In the genomic region with DNA sequence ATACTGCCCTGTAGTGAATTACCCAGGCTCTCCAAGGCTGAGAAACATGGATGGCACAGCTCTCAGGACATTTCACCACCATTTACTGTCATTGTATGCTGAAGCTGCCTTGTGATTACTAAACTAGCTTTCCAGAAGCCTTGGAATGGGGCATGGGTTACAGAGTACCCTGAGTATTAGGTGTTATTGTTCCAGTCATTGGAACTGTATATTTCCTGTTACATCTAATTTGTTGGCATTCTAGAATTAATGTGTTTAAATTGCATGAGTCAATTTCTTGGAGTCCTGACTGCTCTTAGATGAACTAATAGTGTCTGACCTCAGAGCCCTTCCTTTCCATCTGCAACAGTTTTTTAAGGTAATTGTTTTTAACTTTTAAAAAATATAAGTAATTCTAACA, we compare ENCODE assay signal across 27 cellular contexts. TPM values are rescaled to one million over a fixed set of nuclear protein-coding genes. Genes with fewer than 3 reads are reported as not detected.
DNase-seq lines count a peak whose midpoint lies in the region; ATAC-seq, FAIRE-seq and TF ChIP-seq lines count a peak whose summit lies in the region.
"Had no signal": no experiment of that assay in that cellular context is flagged by ENCODE, and none has a peak within 500 bp of the region (broad histone marks: within the 10 kb centered on the region; RNA-seq: fewer than 3 reads in every experiment).

No MANE protein-coding gene starts in this region.

- peaks cover 49 to 69% of the 10 kb centered on the region in 2 donors for H3K4me1 Mint-ChIP-seq in effector memory CD8-positive, alpha-beta T cell (ENCODE audit: low read depth in 2 of 2)
- peaks cover 58 to 93% (median 90%) of the 10 kb centered on the region in 7 donors for H3K4me1 Mint-ChIP-seq in naive thymus-derived CD4-positive, alpha-beta T cell

- 0 out of 2 replicates have a peak overlapping the region, but pooled peaks have one; percentile 11 for H3K27ac ChIP-seq in PC-3 (ENCODE audit: low read length)
- no peak overlapping the region for H3K27ac ChIP-seq in naive thymus-derived CD4-positive, alpha-beta T cell (ENCODE audit: low read depth, low read length)
- H3K27ac ChIP-seq: BLaER1, Peyer's patch, SJSA1 had no signal

- no peak overlapping the region for H3K4me3 Mint-ChIP-seq in effector memory CD8-positive, alpha-beta T cell
- H3K4me3 Mint-ChIP-seq in naive thymus-derived CD4-positive, alpha-beta T cell, result no peak overlapping the region

- no peak overlapping the region for H2AFZ ChIP-seq in PC-3 (ENCODE audit: low read length)

- no peak overlapping the region for H3K9ac ChIP-seq in PC-3 (ENCODE audit: low read length)
- H3K9ac ChIP-seq: BLaER1 had no signal

- DNase-seq in ELR (ENCODE audit: low read depth), result peak; percentile 26
- peak; percentile 39 for DNase-seq in PC-3
- no peak for DNase-seq in effector memory CD8-positive, alpha-beta T cell
- DNase-seq in naive thymus-derived CD4-positive, alpha-beta T cell, result no peak
- no peak for DNase-seq in RCC 7860 (ENCODE audit: low spot score)
- DNase-seq: Caco-2; CD4-positive, alpha-beta memory T cell; DMS 273 treated with DMSO at 0.1 percent for 48 hours; DMS79 treated with DMSO at 0.1 percent for 48 hours; GOT3; Kasumi-1; MG63; NCI-H1048; NCI-H1417 treated with DMSO at 0.1 percent for 48 hours; NCI-H187; NCI-H226; NCI-H524; NCI-H774; Peyer's patch had no signal

- peak overlapping the region; percentile 62 to 83 for H3K27ac Mint-ChIP-seq in effector memory CD8-positive, alpha-beta T cell
- H3K27ac Mint-ChIP-seq in naive thymus-derived CD4-positive, alpha-beta T cell, result peak overlapping the region in 5 of 9 donors; percentile 6 to 71 (median 38)

- H3K9me2 ChIP-seq in PC-3 (replicated peaks; ENCODE audit: low read length), result no peaks in the 10 kb centered on the region

- no TSS peak for BruUV-seq in PC-3 (replicated peaks; lab: Mats Ljungman, UMichigan)

- H3K36me3 Mint-ChIP-seq in effector memory CD8-positive, alpha-beta T cell (ENCODE audit: insufficient read depth), result peaks cover 21% of the 10 kb centered on the region
- H3K36me3 Mint-ChIP-seq in naive thymus-derived CD4-positive, alpha-beta T cell, result peaks cover 6 to 44% (median 17%) of the 10 kb centered on the region in 5 donors

- no peaks in the 10 kb centered on the region for H3K9me3 ChIP-seq in PC-3 (ENCODE audit: low read length)
- H3K9me3 ChIP-seq in naive thymus-derived CD4-positive, alpha-beta T cell (ENCODE audit: control insufficient read depth in 2 of 3, low read length in 3 of 3), result no peaks in the 10 kb centered on the region
- H3K9me3 ChIP-seq: BLaER1, Caco-2, MG63, Peyer's patch, SJSA1 had no signal

- peaks cover 5% of the 10 kb centered on the region for H3K36me3 ChIP-seq in PC-3 (ENCODE audit: low read depth, low read length)
- peaks cover 0 to 24% (median 8%) of the 10 kb centered on the region in 3 experiments for H3K36me3 ChIP-seq in naive thymus-derived CD4-positive, alpha-beta T cell (ENCODE audit: control insufficient read depth in 2 of 3, insufficient read depth in 3 of 3, low read length in 3 of 3)

- no peaks in the 10 kb centered on the region for H3K27me3 Mint-ChIP-seq in effector memory CD8-positive, alpha-beta T cell
- H3K27me3 Mint-ChIP-seq in naive thymus-derived CD4-positive, alpha-beta T cell, result no peaks in the 10 kb centered on the region
- H3K27me3 Mint-ChIP-seq: CD4-positive, alpha-beta memory T cell had no signal

- no peak for TF ChIP-seq CTCF in PC-3 (conservative IDR thresholded peaks at IDR 0.05; ENCODE audit: low read depth, low read length)

- CTCF ChIA-PET in PC-3 (lab: Charles Lee), result interaction anchor here (0.6 kb wide), 1 partner anchor 109 kb away, joined by 5 read pairs; no protein-coding TSS in a partner anchor
- CTCF ChIA-PET in naive thymus-derived CD4-positive, alpha-beta T cell (lab: Charles Lee), result interaction anchor here (2.9 kb wide), 1 partner anchor 27 kb away, joined by 7 read pairs; no protein-coding TSS in a partner anchor

- peaks cover 16% of the 10 kb centered on the region; the same call in 1 of the 2 replicates for H4K20me1 ChIP-seq in PC-3 (ENCODE audit: low read length)

- ATAC-seq in PC-3 (peak; percentile 59), HG02870 (IDR thresholded peaks at IDR 0.05; ENCODE audit: unreplicated experiment) (no peak), HG02885 (IDR thresholded peaks at IDR 0.05; ENCODE audit: poor library complexity, unreplicated experiment) (no peak), HG03280 (IDR thresholded peaks at IDR 0.05; ENCODE audit: unreplicated experiment) (no peak)
- no peak for ATAC-seq in effector memory CD8-positive, alpha-beta T cell (replicated peaks)
- no peak for ATAC-seq in naive thymus-derived CD4-positive, alpha-beta T cell
- ATAC-seq: GM12878, HCT116, Right ventricle myocardium inferior had no signal

- no peaks in the 10 kb centered on the region for H3F3A ChIP-seq in PC-3 (ENCODE audit: low read length, unreplicated experiment)

- H3K4me3 ChIP-seq in PC-3 (ENCODE audit: low read length), result no peak overlapping the region
- H3K4me3 ChIP-seq in naive thymus-derived CD4-positive, alpha-beta T cell (ENCODE audit: low read length), result no peak overlapping the region
- H3K4me3 ChIP-seq: BLaER1, GM12878, MG63, Peyer's patch, SJSA1 had no signal

- peaks cover 91% of the 10 kb centered on the region for H3K79me2 ChIP-seq in PC-3 (ENCODE audit: low read length)

- no peaks in the 10 kb centered on the region for H3K9me3 Mint-ChIP-seq in effector memory CD8-positive, alpha-beta T cell
- peaks cover 0 to 1% (median 0%) of the 10 kb centered on the region in 11 donors for H3K9me3 Mint-ChIP-seq in naive thymus-derived CD4-positive, alpha-beta T cell
- H3K9me3 Mint-ChIP-seq: CD4-positive, alpha-beta memory T cell had no signal

- POLR2A ChIA-PET in PC-3 (lab: Charles Lee; ENCODE audit: unreplicated experiment), result no interaction called here
- POLR2A ChIA-PET in naive thymus-derived CD4-positive, alpha-beta T cell (lab: Charles Lee), result interaction anchor here (0.6 to 1.6 kb wide), 4 partner anchors 9 to 127 kb away, joined by 4 read pairs; a partner anchor contains a TSS

- no peaks in the 10 kb centered on the region for H3K27me3 ChIP-seq in PC-3 (ENCODE audit: low read length)
- H3K27me3 ChIP-seq in naive thymus-derived CD4-positive, alpha-beta T cell (ENCODE audit: control insufficient read depth in 2 of 2, insufficient read depth in 2 of 2, low read length in 2 of 2), result no peaks in the 10 kb centered on the region
- H3K27me3 ChIP-seq: BLaER1, MG63, Peyer's patch, SJSA1 had no signal

- H3K4me1 ChIP-seq in PC-3 (ENCODE audit: insufficient read depth, low read length), result peaks cover 40% of the 10 kb centered on the region
- H3K4me1 ChIP-seq in naive thymus-derived CD4-positive, alpha-beta T cell (ENCODE audit: control insufficient read depth in 2 of 2, insufficient read depth in 2 of 2, low read length in 2 of 2), result peaks cover 24 to 31% of the 10 kb centered on the region in 2 donors
- H3K4me1 ChIP-seq: Caco-2 had no signal

- no peak for FAIRE-seq in RCC 7860 (lab: Jason Lieb, UNC)
- FAIRE-seq: GM12878 had no signal

- intact Hi-C loops in PC-3 (cut with micrococcal nuclease), result loop anchor here (5.0 kb wide), 2 partner anchors 47 to 83 kb away; a partner anchor contains a TSS
- intact Hi-C loops in naive thymus-derived CD4-positive, alpha-beta T cell (cut with micrococcal nuclease), result no loop called here

- H3K4me2 ChIP-seq in PC-3 (ENCODE audit: low read length), result no peak overlapping the region
- H3K4me2 ChIP-seq: BLaER1 had no signal

RNA-seq across cellular contexts. Expression of a gene that starts 9.0 kb away (rescaled TPM):
- 42.2 and 61.3 TPM in 2 replicates for total RNA-seq in PC-3 (2014; rRNA removed)
- total RNA-seq in naive thymus-derived CD4-positive, alpha-beta T cell, result 10 to 100 TPM; 43.1 to 73.9 (median 65.8) TPM
- 100 to 1,000 TPM; 207 to 220 TPM for polyA plus RNA-seq in naive thymus-derived CD4-positive, alpha-beta T cell

RNA-seq across cellular contexts. Expression of a gene that starts 42.8 kb away (rescaled TPM):
- total RNA-seq in PC-3 (2014; rRNA removed), result 1.6 and 3.8 TPM in 2 replicates
- total RNA-seq in naive thymus-derived CD4-positive, alpha-beta T cell, result not detected
- polyA plus RNA-seq in naive thymus-derived CD4-positive, alpha-beta T cell, result not detected
- total RNA-seq: CD4-positive, alpha-beta memory T cell had no signal
- polyA plus RNA-seq: CD4-positive, alpha-beta memory T cell had no signal

RNA-seq across cellular contexts. Expression of a gene that starts 49.1 kb away (rescaled TPM):
- 6.1 and 10.1 TPM in 2 replicates for total RNA-seq in PC-3 (2014; rRNA removed)
- total RNA-seq in naive thymus-derived CD4-positive, alpha-beta T cell, result 10 to 100 TPM; 19.1 to 38.6 (median 28.6) TPM
- 1 to 10 TPM in 1 of 2 donors, under 1 TPM in 1; 0.77 to 1.1 TPM for polyA plus RNA-seq in naive thymus-derived CD4-positive, alpha-beta T cell

Comparison
In these comparisons a context has a peak if more than half of its experiments do, and no peak if none do; other contexts are left out.
1. DNase-seq: peak in ELR (single experiment) and PC-3 (single experiment); none in effector memory CD8-positive, alpha-beta T cell (0 of 3), naive thymus-derived CD4-positive, alpha-beta T cell (0 of 9) and RCC 7860 (single experiment).